27 cellular contexts compared by ENCODE assay signal in the genomic region with DNA sequence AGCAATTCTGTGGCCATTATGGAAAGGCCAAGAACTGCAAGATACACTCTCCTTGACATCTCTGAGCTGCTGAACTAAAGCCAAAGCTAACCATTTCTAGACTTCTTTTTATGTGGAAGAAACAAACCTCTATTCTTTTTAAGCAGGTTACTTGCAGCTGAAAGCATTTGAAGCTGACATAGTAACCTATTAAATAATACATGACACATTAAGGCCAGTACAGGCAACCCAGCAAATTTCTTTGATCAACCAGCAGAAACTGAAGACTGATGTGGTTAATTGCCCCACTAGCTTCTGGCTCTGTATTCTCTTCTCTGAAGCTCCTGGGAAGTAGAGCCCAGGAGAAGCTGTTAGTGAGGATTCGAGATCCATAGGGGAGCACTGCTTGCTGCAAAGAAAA.
DNase-seq lines count a peak whose midpoint lies in the region; ATAC-seq, FAIRE-seq and TF ChIP-seq lines count a peak whose summit lies in the region.
"Had no signal": no experiment of that assay in that cellular context is flagged by ENCODE, and none has a peak within 500 bp of the region (broad histone marks: within the 10 kb centered on the region; RNA-seq: fewer than 3 reads in every experiment).

No MANE protein-coding gene starts in this region.

- no peak overlapping the region for H3K9ac ChIP-seq in BLaER1
- H3K9ac ChIP-seq: parathyroid adenoma had no signal

- ATAC-seq in GM19452 (IDR thresholded peaks at IDR 0.05; ENCODE audit: unreplicated experiment) (peak; percentile 40), HG03108 (IDR thresholded peaks at IDR 0.05; ENCODE audit: unreplicated experiment) (peak; percentile 31), HG02642 (IDR thresholded peaks at IDR 0.05; ENCODE audit: poor library complexity, unreplicated experiment) (no peak)

- peak; percentile 75 for DNase-seq in glomerular visceral epithelial cell (ENCODE audit: extremely low spot score)
- no peak for DNase-seq in urothelium cell line (ENCODE audit: low spot score)
- no peak for DNase-seq in NCI-H2171 (lab: John Stamatoyannopoulos, UW)
- no peak for DNase-seq in coronary artery (ENCODE audit: low spot score)
- DNase-seq: activated CD4-positive, alpha-beta T cell treated with anti-CD3 and anti-CD28 coated beads, Interleukin-2, amount 50 U/mL, for 1 hour; activated CD8-positive, alpha-beta memory T cell treated with anti-CD3 and anti-CD28 coated beads, Interleukin-2, amount 50 U/mL, for 48 hours; activated gamma-delta T cell treated with Interleukin-2 at 50 U/mL for 16 hours; C1 segment of cervical spinal cord; cerebellar nuclear complex; DMS 273 treated with DMSO at 0.1 percent for 48 hours; effector CD8-positive, alpha-beta T cell; GDM1; glutamatergic neuron; HFFc6; NCI-H1092; NCI-H2107; NCI-H524; Right ventricle myocardium superior; small intestine; stimulated activated CD4-positive, alpha-beta T cell treated with anti-CD3 and anti-CD28 coated beads, Interleukin-4, amount 100 ng/mL, for 4 hours had no signal

- H3K36me3 ChIP-seq in BLaER1, result no peaks in the 10 kb centered on the region

- no peak for TF ChIP-seq CTCF in coronary artery (IDR thresholded peaks at IDR 0.05)

- no peak for FAIRE-seq in urothelium cell line (lab: Jason Lieb, UNC)
- FAIRE-seq: GM12891, small intestine had no signal

- H4K20me1 ChIP-seq in BLaER1, result no peaks in the 10 kb centered on the region

- no peaks in the 10 kb centered on the region for H3K9me3 ChIP-seq in BLaER1

- H3K27ac ChIP-seq in BLaER1 (no peak overlapping the region), coronary artery (no peak overlapping the region)
- H3K27ac ChIP-seq: parathyroid adenoma had no signal

- H3K4me2 ChIP-seq in BLaER1, result peak overlapping the region; percentile 41

- H3K4me1 ChIP-seq in BLaER1, result peaks cover 14% of the 10 kb centered on the region

- H3K4me3 ChIP-seq in BLaER1 (no peak overlapping the region), coronary artery (no peak overlapping the region)
- H3K4me3 ChIP-seq: lung had no signal

- no peaks in the 10 kb centered on the region for H3K27me3 ChIP-seq in BLaER1
